ENCODE assay signal across 2 cellular contexts in the genomic region with DNA sequence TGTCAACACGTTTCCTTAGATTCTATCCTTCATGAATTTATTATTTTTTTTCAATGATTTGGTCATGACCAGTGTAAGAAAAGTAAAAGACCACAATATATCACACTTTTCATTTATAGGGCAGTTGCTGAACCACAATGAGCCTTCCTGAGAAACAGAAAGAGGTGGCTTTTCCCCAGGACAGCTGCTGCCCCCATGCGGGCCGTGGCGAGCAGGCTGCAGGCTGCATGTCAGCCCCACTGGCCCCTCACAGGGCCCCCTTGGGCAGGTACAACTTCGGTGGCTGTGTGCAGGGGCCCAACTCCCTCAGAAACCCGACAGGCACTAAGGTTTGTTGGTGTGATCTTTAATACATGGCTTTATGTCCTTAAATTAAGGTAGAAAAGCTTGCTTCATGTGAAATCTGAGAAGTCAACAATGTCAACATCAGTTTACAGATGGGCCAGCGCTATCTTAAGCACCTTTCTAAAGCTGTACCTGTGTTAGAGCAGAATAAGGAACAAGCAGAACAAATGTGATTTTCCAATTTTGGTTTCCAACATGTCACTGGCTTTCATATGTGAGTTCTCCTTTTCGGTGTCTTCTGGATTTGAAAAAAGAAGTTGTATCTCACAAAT.
TF ChIP-seq lines count a peak whose summit lies in the region.

No MANE protein-coding gene starts in this region.

TF ChIP-seq in HEK293T, 16 proteins besides CTCF, POLR2A, EP300 and RAD21 (continued from another document):
- TF ChIP-seq, protein P1, sequence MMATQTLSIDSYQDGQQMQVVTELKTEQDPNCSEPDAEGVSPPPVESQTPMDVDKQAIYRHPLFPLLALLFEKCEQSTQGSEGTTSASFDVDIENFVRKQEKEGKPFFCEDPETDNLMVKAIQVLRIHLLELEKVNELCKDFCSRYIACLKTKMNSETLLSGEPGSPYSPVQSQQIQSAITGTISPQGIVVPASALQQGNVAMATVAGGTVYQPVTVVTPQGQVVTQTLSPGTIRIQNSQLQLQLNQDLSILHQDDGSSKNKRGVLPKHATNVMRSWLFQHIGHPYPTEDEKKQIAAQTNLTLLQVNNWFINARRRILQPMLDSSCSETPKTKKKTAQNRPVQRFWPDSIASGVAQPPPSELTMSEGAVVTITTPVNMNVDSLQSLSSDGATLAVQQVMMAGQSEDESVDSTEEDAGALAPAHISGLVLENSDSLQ (IDR thresholded peaks at IDR 0.05), result no peak
- no peak for TF ChIP-seq SUZ12 (IDR thresholded peaks at IDR 0.05)
- TF ChIP-seq FOXK2 (IDR thresholded peaks at IDR 0.05), result no peak

TF ChIP-seq in GM12878, 131 proteins besides CTCF, POLR2A, EP300 and RAD21 (continued from another document):
- TF ChIP-seq ZBTB11 (CRISPR knock-in tag; IDR thresholded peaks at IDR 0.05), result no peak
